In the genomic region with DNA sequence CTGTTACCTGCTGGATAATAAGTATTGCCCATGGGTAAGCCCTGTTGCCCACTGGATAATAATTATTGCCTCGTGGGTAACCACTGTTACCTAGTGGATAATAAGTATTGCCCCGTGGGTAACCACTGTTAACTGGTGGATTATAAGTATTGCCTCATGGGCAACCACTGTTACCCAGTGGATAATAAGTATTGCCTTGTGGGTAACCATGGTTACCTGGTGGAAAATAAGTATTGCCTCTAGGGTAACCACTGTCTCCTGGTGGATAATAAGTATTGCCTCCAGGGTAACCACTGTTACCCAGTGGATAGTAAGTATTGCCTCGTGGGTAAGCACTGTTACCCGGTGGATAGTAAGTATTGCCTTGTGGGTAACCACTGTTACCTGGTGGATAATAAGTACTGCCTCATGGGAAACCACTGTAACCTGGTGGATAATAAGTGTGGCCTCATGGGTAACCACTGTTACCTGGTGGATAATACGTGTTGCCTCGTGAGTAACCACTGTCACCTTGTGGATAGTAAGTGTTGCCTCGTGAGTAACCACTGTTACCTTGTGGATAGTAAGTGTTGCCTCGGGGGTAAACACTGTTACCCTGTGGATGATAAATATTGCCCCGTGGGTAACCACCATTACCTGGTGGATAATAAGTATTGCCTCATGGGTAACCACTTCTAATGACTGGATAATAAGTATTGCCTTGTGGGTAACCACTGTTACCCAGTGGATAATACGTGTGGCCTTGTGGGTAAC, we compare ENCODE assay signal across 1 cellular context.
TF ChIP-seq lines count a peak whose summit lies in the region.

No MANE protein-coding gene starts in this region.

TF ChIP-seq in GM12878, 131 proteins besides CTCF, POLR2A, EP300 and RAD21 (continued from another document):
- TF ChIP-seq, protein P1, sequence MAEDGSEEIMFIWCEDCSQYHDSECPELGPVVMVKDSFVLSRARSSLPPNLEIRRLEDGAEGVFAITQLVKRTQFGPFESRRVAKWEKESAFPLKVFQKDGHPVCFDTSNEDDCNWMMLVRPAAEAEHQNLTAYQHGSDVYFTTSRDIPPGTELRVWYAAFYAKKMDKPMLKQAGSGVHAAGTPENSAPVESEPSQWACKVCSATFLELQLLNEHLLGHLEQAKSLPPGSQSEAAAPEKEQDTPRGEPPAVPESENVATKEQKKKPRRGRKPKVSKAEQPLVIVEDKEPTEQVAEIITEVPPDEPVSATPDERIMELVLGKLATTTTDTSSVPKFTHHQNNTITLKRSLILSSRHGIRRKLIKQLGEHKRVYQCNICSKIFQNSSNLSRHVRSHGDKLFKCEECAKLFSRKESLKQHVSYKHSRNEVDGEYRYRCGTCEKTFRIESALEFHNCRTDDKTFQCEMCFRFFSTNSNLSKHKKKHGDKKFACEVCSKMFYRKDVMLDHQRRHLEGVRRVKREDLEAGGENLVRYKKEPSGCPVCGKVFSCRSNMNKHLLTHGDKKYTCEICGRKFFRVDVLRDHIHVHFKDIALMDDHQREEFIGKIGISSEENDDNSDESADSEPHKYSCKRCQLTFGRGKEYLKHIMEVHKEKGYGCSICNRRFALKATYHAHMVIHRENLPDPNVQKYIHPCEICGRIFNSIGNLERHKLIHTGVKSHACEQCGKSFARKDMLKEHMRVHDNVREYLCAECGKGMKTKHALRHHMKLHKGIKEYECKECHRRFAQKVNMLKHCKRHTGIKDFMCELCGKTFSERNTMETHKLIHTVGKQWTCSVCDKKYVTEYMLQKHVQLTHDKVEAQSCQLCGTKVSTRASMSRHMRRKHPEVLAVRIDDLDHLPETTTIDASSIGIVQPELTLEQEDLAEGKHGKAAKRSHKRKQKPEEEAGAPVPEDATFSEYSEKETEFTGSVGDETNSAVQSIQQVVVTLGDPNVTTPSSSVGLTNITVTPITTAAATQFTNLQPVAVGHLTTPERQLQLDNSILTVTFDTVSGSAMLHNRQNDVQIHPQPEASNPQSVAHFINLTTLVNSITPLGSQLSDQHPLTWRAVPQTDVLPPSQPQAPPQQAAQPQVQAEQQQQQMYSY (CRISPR knock-in tag; IDR thresholded peaks at IDR 0.05) = peak; percentile 83
- TF ChIP-seq ZZZ3 (IDR thresholded peaks at IDR 0.05; ENCODE audit: control insufficient read depth, insufficient read length, low read depth) (no peak), TARDBP (IDR thresholded peaks at IDR 0.05; ENCODE audit: borderline replicate concordance) (no peak), ZNF24 (IDR thresholded peaks at IDR 0.05) (peak; percentile 99), RUNX3 (IDR thresholded peaks at IDR 0.05; ENCODE audit: low read length) (peak; percentile 44; the same call in 1 of the 2 replicates), MXI1 (IDR thresholded peaks at IDR 0.05; ENCODE audit: low read depth, low read length) (0 out of 2 replicates have a peak, but pooled peaks have one; percentile 49), POLR2AphosphoS2 (IDR thresholded peaks at IDR 0.05; ENCODE audit: low read depth, low read length) (no peak), BHLHE40 (IDR thresholded peaks at IDR 0.05; ENCODE audit: borderline replicate concordance in 1 of 2, low read depth in 2 of 2, low read length in 1 of 2) (peak in 1 of 2 experiments; percentile 56; a peak in 1 of 4 replicates), YBX1 (IDR thresholded peaks at IDR 0.05) (peak; percentile 81; the same call in 1 of the 2 replicates), JUND (IDR thresholded peaks at IDR 0.05; ENCODE audit: low read depth, low read length) (no peak), RFX5 (IDR thresholded peaks at IDR 0.05; ENCODE audit: low read depth, low read length) (no peak), POU2F2 (IDR thresholded peaks at IDR 0.05; ENCODE audit: borderline replicate concordance, low read depth, low read length) (peak; percentile 76), NFIC (IDR thresholded peaks at IDR 0.05; ENCODE audit: low read depth, low read length) (0 out of 2 replicates have a peak, but pooled peaks have one; percentile 16), CBFB (IDR thresholded peaks at IDR 0.05; ENCODE audit: low read depth) (peak; percentile 41; the same call in 1 of the 2 replicates)
- TF ChIP-seq, protein P2, sequence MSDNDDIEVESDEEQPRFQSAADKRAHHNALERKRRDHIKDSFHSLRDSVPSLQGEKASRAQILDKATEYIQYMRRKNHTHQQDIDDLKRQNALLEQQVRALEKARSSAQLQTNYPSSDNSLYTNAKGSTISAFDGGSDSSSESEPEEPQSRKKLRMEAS (IDR thresholded peaks at IDR 0.05; ENCODE audit: low read depth, low read length) = no peak
- TF ChIP-seq, protein P3, sequence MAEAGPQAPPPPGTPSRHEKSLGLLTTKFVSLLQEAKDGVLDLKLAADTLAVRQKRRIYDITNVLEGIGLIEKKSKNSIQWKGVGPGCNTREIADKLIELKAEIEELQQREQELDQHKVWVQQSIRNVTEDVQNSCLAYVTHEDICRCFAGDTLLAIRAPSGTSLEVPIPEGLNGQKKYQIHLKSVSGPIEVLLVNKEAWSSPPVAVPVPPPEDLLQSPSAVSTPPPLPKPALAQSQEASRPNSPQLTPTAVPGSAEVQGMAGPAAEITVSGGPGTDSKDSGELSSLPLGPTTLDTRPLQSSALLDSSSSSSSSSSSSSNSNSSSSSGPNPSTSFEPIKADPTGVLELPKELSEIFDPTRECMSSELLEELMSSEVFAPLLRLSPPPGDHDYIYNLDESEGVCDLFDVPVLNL (IDR thresholded peaks at IDR 0.05; ENCODE audit: low read depth, low read length) = no peak
TF ChIP-seq in GM12878: peak in this region for 24.
